In genomic region chr19:43274726-43275125, GRCh38 we compare ENCODE assay signal across 12 cellular contexts. TPM values are rescaled to one million over a fixed set of nuclear protein-coding genes. Genes with fewer than 3 reads are reported as not detected.
DNase-seq lines count a peak whose midpoint lies in the region; FAIRE-seq and TF ChIP-seq lines count a peak whose summit lies in the region.
"Not testable (repeated sequence)": the region's sequence is repeated elsewhere in the genome, so short reads cannot be mapped to it uniquely, and the experiment has no call there.
"Had no signal": no experiment of that assay in that cellular context is flagged by ENCODE, and none has a peak within 500 bp of the region (broad histone marks: within the 10 kb centered on the region; RNA-seq: fewer than 3 reads in every experiment).

No MANE protein-coding gene starts in this region.

- not testable (repeated sequence) for H3K4me3 ChIP-seq in AG10803 (ENCODE audit: low read length); GM12864 (ENCODE audit: low read depth, low read length); MG63; OCI-LY3 (ENCODE audit: low read length); keratinocyte (ENCODE audit: control insufficient read depth in 2 of 3, extremely low read depth in 1 of 3, insufficient read depth in 2 of 3, low read depth in 1 of 3, low read length in 3 of 3)

- dilution Hi-C loops in keratinocyte (cut with MboI; ENCODE audit: extremely low pct_ligation_motif_present, low sequenced_read_pairs): not testable (repeated sequence)

- not testable (repeated sequence) for H3K36me3 Mint-ChIP-seq in endothelial cell (ENCODE audit: low read depth, unreplicated experiment)

- not testable (repeated sequence) for H3K27me3 Mint-ChIP-seq in endothelial cell (ENCODE audit: unreplicated experiment)

- not testable (repeated sequence) for H4K20me1 ChIP-seq in OCI-LY3 (ENCODE audit: insufficient read depth, low read length); keratinocyte (ENCODE audit: control insufficient read depth, extremely low read depth, insufficient read depth, low read length)

- TF ChIP-seq CTCF in AG10803 (conservative IDR thresholded peaks at IDR 0.05; ENCODE audit: low read length) (peak; percentile 68), GM12864 (IDR thresholded peaks at IDR 0.05; ENCODE audit: low read depth, low read length, missing control alignments) (peak; percentile 51), OCI-LY3 (IDR thresholded peaks at IDR 0.05; ENCODE audit: low read depth, low read length) (peak; percentile 38; the same call in 1 of the 2 replicates), endothelial cell (IDR thresholded peaks at IDR 0.05; ENCODE audit: unreplicated experiment) (peak; percentile 53), keratinocyte (optimal IDR thresholded peaks at IDR 0.05 in 1 of 3, IDR thresholded peaks at IDR 0.05 in 1 of 3, conservative IDR thresholded peaks at IDR 0.05 in 1 of 3; ENCODE audit: extremely low read depth in 1 of 3, insufficient read depth in 2 of 3, low read length in 3 of 3) (peak; percentile 29 to 66 (median 49))

- not testable (repeated sequence) for H2AFZ ChIP-seq in OCI-LY3 (ENCODE audit: low read depth, low read length)
- peak overlapping the region; percentile 19 for H2AFZ ChIP-seq in keratinocyte (ENCODE audit: control insufficient read depth, low read length)

- not testable (repeated sequence) for H3K36me3 ChIP-seq in MG63; OCI-LY3 (replicated peaks; ENCODE audit: low read depth, low read length); keratinocyte (ENCODE audit: control insufficient read depth in 2 of 2, extremely low read depth in 1 of 2, insufficient read depth in 2 of 2, low read length in 2 of 2)

- FAIRE-seq in keratinocyte (lab: Jason Lieb, UNC): peak; percentile 5

- H3K9ac ChIP-seq in OCI-LY3 (ENCODE audit: low read length); keratinocyte (ENCODE audit: control insufficient read depth, extremely low read depth, insufficient read depth, low read length): not testable (repeated sequence)

- H3K27me3 ChIP-seq in MG63; keratinocyte (ENCODE audit: control insufficient read depth, extremely low read depth, insufficient read depth, low read length): not testable (repeated sequence)
- peaks cover 11% of the 10 kb centered on the region; the same call in 1 of the 2 replicates for H3K27me3 ChIP-seq in OCI-LY3 (ENCODE audit: low read depth, low read length)

- H3K27ac Mint-ChIP-seq in endothelial cell (ENCODE audit: unreplicated experiment): not testable (repeated sequence)

- H3K9me3 ChIP-seq in MG63: peaks cover 16% of the 10 kb centered on the region
- not testable (repeated sequence) for H3K9me3 ChIP-seq in OCI-LY3 (ENCODE audit: insufficient read depth, low read length); keratinocyte (ENCODE audit: control insufficient read depth, low read depth, low read length)

- H3K27ac ChIP-seq in OCI-LY3 (ENCODE audit: low read length); keratinocyte (ENCODE audit: control insufficient read depth, insufficient read depth, low read length): not testable (repeated sequence)

- not testable (repeated sequence) for H3K4me1 ChIP-seq in OCI-LY3 (ENCODE audit: low read length); keratinocyte (ENCODE audit: control insufficient read depth, extremely low read depth, insufficient read depth, low read length)

- not testable (repeated sequence) for H3K9me1 ChIP-seq in keratinocyte (ENCODE audit: control insufficient read depth, extremely low read depth, insufficient read depth, low read length)

- DNase-seq in AG10803 (ENCODE audit: low read depth) (peak; percentile 63), MG63 (peak; percentile 77), endothelial cell (ENCODE audit: low spot score) (peak; percentile 51), pulmonary artery endothelial cell (ENCODE audit: low read depth, low spot score) (peak; percentile 2)
- not testable (repeated sequence) for DNase-seq in GM12864 (ENCODE audit: low read depth); keratinocyte (ENCODE audit: low read depth, low spot score)
- DNase-seq in activated CD4-positive, alpha-beta T cell treated with anti-CD3 and anti-CD28 coated beads for 48 hours: peak; percentile 42

- not testable (repeated sequence) for H3K79me2 ChIP-seq in OCI-LY3 (ENCODE audit: low read length); keratinocyte (ENCODE audit: control insufficient read depth, insufficient read depth, low read length)

- H3K4me1 Mint-ChIP-seq in endothelial cell (ENCODE audit: unreplicated experiment): not testable (repeated sequence)

- not testable (repeated sequence) for H3K9me3 Mint-ChIP-seq in endothelial cell (ENCODE audit: unreplicated experiment)

- H3K4me3 Mint-ChIP-seq in endothelial cell (ENCODE audit: unreplicated experiment): not testable (repeated sequence)

- 0 out of 2 replicates have a peak overlapping the region, but pooled peaks have one; percentile 26 for H3K4me2 ChIP-seq in OCI-LY3 (ENCODE audit: low read length)
- not testable (repeated sequence) for H3K4me2 ChIP-seq in keratinocyte (ENCODE audit: control insufficient read depth, extremely low read depth, insufficient read depth, low read depth, low read length)

RNA-seq across cellular contexts. Expression of gene PSG9, which starts 5.4 kb away (rescaled TPM):
- total RNA-seq in MG63 (2014; rRNA removed; shearing (Covaris generic); ENCODE audit: low replicate concordance): not detected in 2 replicates
- not detected for total RNA-seq in endothelial cell (ENCODE audit: unreplicated experiment)
- 0.10 to 0.22 TPM (median 0.14 TPM) in 3 replicates for polyA plus RNA-seq in keratinocyte
- 0.41 TPM for polyA plus RNA-seq in keratinocyte (2011; ENCODE audit: low read depth)
- polyA plus RNA-seq in keratinocyte (2011; cell fraction: cytosol; rRNA removed): 0.12 and 0.21 TPM in 2 replicates
- 0.19 and 0.27 TPM in 2 replicates for polyA plus RNA-seq in keratinocyte (2011; cell fraction: nucleus; rRNA removed)
- 0.14 and 2.2 TPM in 2 replicates for polyA plus RNA-seq in keratinocyte (2012; ENCODE audit: low replicate concordance)
- polyA minus RNA-seq in keratinocyte: 0.36 TPM in 1 of 3 replicates, not detected in the others
- not detected for polyA minus RNA-seq in keratinocyte (2011; cell fraction: cytosol; rRNA and poly(A)+ RNA removed)
- 0.21 and 0.31 TPM in 2 replicates for polyA minus RNA-seq in keratinocyte (2011; cell fraction: nucleus; rRNA and poly(A)+ RNA removed)
- not detected in 2 replicates for total RNA-seq in pulmonary artery endothelial cell
- total RNA-seq: CD4-positive, CD25-positive, alpha-beta regulatory T cell; esophagus mucosa; mononuclear cell; T-helper 1 cell treated with Interleukin-12 subunit alpha and Interleukin-12 subunit beta and Interleukin-4 antibody, amounts not matched to agents 30 ng/mL and 1 ng/mL, for 36 hours had no signal
- polyA plus RNA-seq: CD4-positive, CD25-positive, alpha-beta regulatory T cell had no signal
